ENCODE assay signal across 24 cellular contexts in genomic region chr11:75767228-75767572, GRCh38. TPM values are rescaled to one million over a fixed set of nuclear protein-coding genes. Genes with fewer than 3 reads are reported as not detected.
DNase-seq lines count a peak whose midpoint lies in the region; ATAC-seq lines count a peak whose summit lies in the region.
"Had no signal": no experiment of that assay in that cellular context is flagged by ENCODE, and none has a peak within 500 bp of the region (broad histone marks: within the 10 kb centered on the region; RNA-seq: fewer than 3 reads in every experiment).

No MANE protein-coding gene starts in this region.

- POLR2A ChIA-PET in naive thymus-derived CD4-positive, alpha-beta T cell (lab: Charles Lee), result no interaction called here

- H3K4me1 ChIP-seq in naive thymus-derived CD4-positive, alpha-beta T cell (ENCODE audit: control insufficient read depth in 2 of 2, insufficient read depth in 2 of 2, low read length in 2 of 2), result peaks cover 5 to 7% of the 10 kb centered on the region in 2 donors

- CTCF ChIA-PET in naive thymus-derived CD4-positive, alpha-beta T cell (lab: Charles Lee), result no interaction called here

- peaks cover 0 to 4% of the 10 kb centered on the region in 2 donors for H3K27me3 ChIP-seq in naive thymus-derived CD4-positive, alpha-beta T cell (ENCODE audit: control insufficient read depth in 2 of 2, insufficient read depth in 2 of 2, low read length in 2 of 2)
- H3K27me3 ChIP-seq: SJCRH30 had no signal

- H3K9me3 Mint-ChIP-seq in activated CD4-positive, alpha-beta T cell treated with anti-CD3 and anti-CD28 coated beads, Interleukin-2, amount 10 ng/mL, durations not matched to agents 24 days and 14 days, result no peaks in the 10 kb centered on the region
- no peaks in the 10 kb centered on the region for H3K9me3 Mint-ChIP-seq in activated T-helper 17 cell treated with anti-CD3 and anti-CD28 coated beads, Interleukin-2, amount 50 U/mL, for 72 hours
- no peaks in the 10 kb centered on the region for H3K9me3 Mint-ChIP-seq in naive thymus-derived CD4-positive, alpha-beta T cell
- no peaks in the 10 kb centered on the region for H3K9me3 Mint-ChIP-seq in stimulated activated memory B cell treated with anti-CD40 and anti-IgM and Interleukin-4, amounts not matched to agents 10 μg/mL and 1 μg/mL and 100 μg/mL, for 72 hours
- H3K9me3 Mint-ChIP-seq: activated CD4-positive, alpha-beta memory T cell treated with anti-CD3 and anti-CD28 coated beads for 36 hours had no signal

- ATAC-seq in activated T-helper 17 cell treated with anti-CD3 and anti-CD28 coated beads, Interleukin-2, amount 50 U/mL, for 72 hours (replicated peaks), result no peak
- no peak for ATAC-seq in naive thymus-derived CD4-positive, alpha-beta T cell
- no peak for ATAC-seq in stimulated activated memory B cell treated with anti-CD40 and anti-IgM and Interleukin-4, amounts not matched to agents 10 μg/mL and 1 μg/mL and 100 μg/mL, for 72 hours
- no peak for ATAC-seq in GM21825 (IDR thresholded peaks at IDR 0.05; ENCODE audit: unreplicated experiment)
- no peak for ATAC-seq in GM18861 (IDR thresholded peaks at IDR 0.05; ENCODE audit: unreplicated experiment)

- no peak overlapping the region for H3K27ac ChIP-seq in naive thymus-derived CD4-positive, alpha-beta T cell (ENCODE audit: low read depth, low read length)
- H3K27ac ChIP-seq: GM23248, SJCRH30, tibial nerve had no signal

- DNase-seq in activated CD4-positive, alpha-beta T cell treated with anti-CD3 and anti-CD28 coated beads, Interleukin-2, amount 10 ng/mL, durations not matched to agents 24 days and 14 days, result no peak
- no peak for DNase-seq in activated CD4-positive, alpha-beta T cell treated with anti-CD3 and anti-CD28 coated beads, Interleukin-2, amount 50 U/mL, for 48 hours
- DNase-seq in naive thymus-derived CD4-positive, alpha-beta T cell, result no peak
- no peak for DNase-seq in dermis blood vessel endothelial cell
- DNase-seq: central memory CD4-positive, alpha-beta T cell; DND-41; GM23248; left cardiac atrium; mesenchymal stem cell; NCI-H1417 treated with DMSO at 0.1 percent for 48 hours; NCI-H2107; NCI-H510A; NK-92 treated with Interleukin-12 subunit alpha and Interleukin-12 subunit beta, amount 100 ng/mL, for 24 hours; T-helper 1 cell had no signal

- no peaks in the 10 kb centered on the region for H3K9me3 ChIP-seq in naive thymus-derived CD4-positive, alpha-beta T cell (ENCODE audit: control insufficient read depth in 2 of 3, low read length in 3 of 3)
- H3K9me3 ChIP-seq: SJCRH30, tibial nerve had no signal

- no peak overlapping the region for H3K4me3 ChIP-seq in naive thymus-derived CD4-positive, alpha-beta T cell (ENCODE audit: low read length)
- H3K4me3 ChIP-seq: SJCRH30 had no signal

- peaks cover 25% of the 10 kb centered on the region for H3K27me3 Mint-ChIP-seq in activated CD4-positive, alpha-beta T cell treated with anti-CD3 and anti-CD28 coated beads, Interleukin-2, amount 10 ng/mL, durations not matched to agents 24 days and 14 days
- H3K27me3 Mint-ChIP-seq in activated T-helper 17 cell treated with anti-CD3 and anti-CD28 coated beads, Interleukin-2, amount 50 U/mL, for 72 hours, result peaks cover 3% of the 10 kb centered on the region
- peaks cover 7 to 24% (median 14%) of the 10 kb centered on the region in 5 donors for H3K27me3 Mint-ChIP-seq in naive thymus-derived CD4-positive, alpha-beta T cell
- H3K27me3 Mint-ChIP-seq in stimulated activated memory B cell treated with anti-CD40 and anti-IgM and Interleukin-4, amounts not matched to agents 10 μg/mL and 1 μg/mL and 100 μg/mL, for 72 hours, result no peaks in the 10 kb centered on the region

- peak overlapping the region; percentile 72 for H3K27ac Mint-ChIP-seq in activated CD4-positive, alpha-beta T cell treated with anti-CD3 and anti-CD28 coated beads, Interleukin-2, amount 10 ng/mL, durations not matched to agents 24 days and 14 days
- peak overlapping the region; percentile 64 for H3K27ac Mint-ChIP-seq in activated T-helper 17 cell treated with anti-CD3 and anti-CD28 coated beads, Interleukin-2, amount 50 U/mL, for 72 hours
- peak overlapping the region in 3 of 9 donors; percentile 7 to 76 (median 58) for H3K27ac Mint-ChIP-seq in naive thymus-derived CD4-positive, alpha-beta T cell
- peak overlapping the region; percentile 99 for H3K27ac Mint-ChIP-seq in stimulated activated memory B cell treated with anti-CD40 and anti-IgM and Interleukin-4, amounts not matched to agents 10 μg/mL and 1 μg/mL and 100 μg/mL, for 72 hours
- H3K27ac Mint-ChIP-seq: activated CD4-positive, alpha-beta memory T cell treated with anti-CD3 and anti-CD28 coated beads for 36 hours had no signal

- intact Hi-C loops in activated CD4-positive, alpha-beta T cell treated with anti-CD3 and anti-CD28 coated beads, Interleukin-2, amount 10 ng/mL, durations not matched to agents 24 days and 14 days (cut with micrococcal nuclease), result loop anchor here (5.0 kb wide), 1 partner anchor 45 kb away; no protein-coding TSS in a partner anchor
- intact Hi-C loops in naive thymus-derived CD4-positive, alpha-beta T cell (cut with micrococcal nuclease), result loop anchor here in 1 of 2 donors (5.0 to 10.0 kb wide), 2 partner anchors 35 to 798 kb away; no protein-coding TSS in a partner anchor

- peak overlapping the region; percentile 48 for H3K4me3 Mint-ChIP-seq in activated CD4-positive, alpha-beta T cell treated with anti-CD3 and anti-CD28 coated beads, Interleukin-2, amount 10 ng/mL, durations not matched to agents 24 days and 14 days
- peak overlapping the region; percentile 75 for H3K4me3 Mint-ChIP-seq in activated T-helper 17 cell treated with anti-CD3 and anti-CD28 coated beads, Interleukin-2, amount 50 U/mL, for 72 hours
- H3K4me3 Mint-ChIP-seq in naive thymus-derived CD4-positive, alpha-beta T cell, result peak overlapping the region in 6 of 10 donors; percentile 15 to 80 (median 32)
- H3K4me3 Mint-ChIP-seq in stimulated activated memory B cell treated with anti-CD40 and anti-IgM and Interleukin-4, amounts not matched to agents 10 μg/mL and 1 μg/mL and 100 μg/mL, for 72 hours, result no peak overlapping the region
- H3K4me3 Mint-ChIP-seq: activated CD4-positive, alpha-beta memory T cell treated with anti-CD3 and anti-CD28 coated beads for 36 hours had no signal

- peaks cover 2% of the 10 kb centered on the region for H3K36me3 Mint-ChIP-seq in activated CD4-positive, alpha-beta T cell treated with anti-CD3 and anti-CD28 coated beads, Interleukin-2, amount 10 ng/mL, durations not matched to agents 24 days and 14 days (ENCODE audit: low read depth)
- H3K36me3 Mint-ChIP-seq in activated T-helper 17 cell treated with anti-CD3 and anti-CD28 coated beads, Interleukin-2, amount 50 U/mL, for 72 hours (ENCODE audit: low read depth), result no peaks in the 10 kb centered on the region
- H3K36me3 Mint-ChIP-seq in naive thymus-derived CD4-positive, alpha-beta T cell, result no peaks in the 10 kb centered on the region
- H3K36me3 Mint-ChIP-seq in stimulated activated memory B cell treated with anti-CD40 and anti-IgM and Interleukin-4, amounts not matched to agents 10 μg/mL and 1 μg/mL and 100 μg/mL, for 72 hours, result no peaks in the 10 kb centered on the region
- H3K36me3 Mint-ChIP-seq: activated CD4-positive, alpha-beta memory T cell treated with anti-CD3 and anti-CD28 coated beads for 36 hours had no signal

- peaks cover 33% of the 10 kb centered on the region for H3K4me1 Mint-ChIP-seq in activated CD4-positive, alpha-beta T cell treated with anti-CD3 and anti-CD28 coated beads, Interleukin-2, amount 10 ng/mL, durations not matched to agents 24 days and 14 days
- peaks cover 9% of the 10 kb centered on the region for H3K4me1 Mint-ChIP-seq in activated T-helper 17 cell treated with anti-CD3 and anti-CD28 coated beads, Interleukin-2, amount 50 U/mL, for 72 hours
- H3K4me1 Mint-ChIP-seq in naive thymus-derived CD4-positive, alpha-beta T cell, result peaks cover 10 to 21% (median 16%) of the 10 kb centered on the region in 7 donors
- H3K4me1 Mint-ChIP-seq in stimulated activated memory B cell treated with anti-CD40 and anti-IgM and Interleukin-4, amounts not matched to agents 10 μg/mL and 1 μg/mL and 100 μg/mL, for 72 hours, result peaks cover 49% of the 10 kb centered on the region

- no peaks in the 10 kb centered on the region for H3K36me3 ChIP-seq in naive thymus-derived CD4-positive, alpha-beta T cell (ENCODE audit: control insufficient read depth in 2 of 3, insufficient read depth in 3 of 3, low read length in 3 of 3)
- H3K36me3 ChIP-seq: SJCRH30, tibial nerve had no signal

RNA-seq across cellular contexts. Expression of gene DGAT2, which starts 1.4 kb away (rescaled TPM):
- 7.3 and 8.6 TPM in 2 replicates for total RNA-seq in activated CD4-positive, alpha-beta T cell treated with anti-CD3 and anti-CD28 coated beads, Interleukin-2, amount 10 ng/mL, durations not matched to agents 24 days and 14 days
- 1 to 10 TPM; 2.4 to 2.8 TPM for total RNA-seq in activated T-helper 17 cell treated with anti-CD3 and anti-CD28 coated beads, Interleukin-2, amount 50 U/mL, for 72 hours
- total RNA-seq in naive thymus-derived CD4-positive, alpha-beta T cell, result 1 to 10 TPM in 3 of 5 experiments, under 1 TPM in 2; 0.32 to 8.5 (median 1.4) TPM
- under 1 TPM; 0.30 to 0.58 TPM for polyA plus RNA-seq in naive thymus-derived CD4-positive, alpha-beta T cell
- total RNA-seq in dermis blood vessel endothelial cell, result 0.68 and 2.1 TPM in 2 replicates

RNA-seq across cellular contexts. Expression of gene UVRAG, which starts 47.8 kb away (rescaled TPM):
- 18.2 and 19.2 TPM in 2 replicates for total RNA-seq in activated CD4-positive, alpha-beta T cell treated with anti-CD3 and anti-CD28 coated beads, Interleukin-2, amount 10 ng/mL, durations not matched to agents 24 days and 14 days
- total RNA-seq in activated T-helper 17 cell treated with anti-CD3 and anti-CD28 coated beads, Interleukin-2, amount 50 U/mL, for 72 hours, result 10 to 100 TPM; 14.1 to 20.1 TPM
- total RNA-seq in naive thymus-derived CD4-positive, alpha-beta T cell, result 10 to 100 TPM; 24.0 to 46.1 (median 25.4) TPM
- polyA plus RNA-seq in naive thymus-derived CD4-positive, alpha-beta T cell, result 10 to 100 TPM; 12.3 to 14.7 TPM
- 75.3 and 98.2 TPM in 2 replicates for total RNA-seq in dermis blood vessel endothelial cell

RNA-seq across cellular contexts. Expression of gene MOGAT2, which starts 49.6 kb away (rescaled TPM):
- not detected in 2 replicates for total RNA-seq in activated CD4-positive, alpha-beta T cell treated with anti-CD3 and anti-CD28 coated beads, Interleukin-2, amount 10 ng/mL, durations not matched to agents 24 days and 14 days
- not detected for total RNA-seq in activated T-helper 17 cell treated with anti-CD3 and anti-CD28 coated beads, Interleukin-2, amount 50 U/mL, for 72 hours
- total RNA-seq in naive thymus-derived CD4-positive, alpha-beta T cell, result not detected
- not detected for polyA plus RNA-seq in naive thymus-derived CD4-positive, alpha-beta T cell
- not detected in 2 replicates for total RNA-seq in dermis blood vessel endothelial cell
- total RNA-seq: activated CD4-positive, alpha-beta memory T cell treated with anti-CD3 and anti-CD28 coated beads for 36 hours; dermis microvascular lymphatic vessel endothelial cell; GM23248; M059J; pulmonary artery endothelial cell; SJCRH30; tibial nerve had no signal
- polyA plus RNA-seq: GM23248 had no signal
